ENCODE assay signal across 2 cellular contexts in the genomic region with DNA sequence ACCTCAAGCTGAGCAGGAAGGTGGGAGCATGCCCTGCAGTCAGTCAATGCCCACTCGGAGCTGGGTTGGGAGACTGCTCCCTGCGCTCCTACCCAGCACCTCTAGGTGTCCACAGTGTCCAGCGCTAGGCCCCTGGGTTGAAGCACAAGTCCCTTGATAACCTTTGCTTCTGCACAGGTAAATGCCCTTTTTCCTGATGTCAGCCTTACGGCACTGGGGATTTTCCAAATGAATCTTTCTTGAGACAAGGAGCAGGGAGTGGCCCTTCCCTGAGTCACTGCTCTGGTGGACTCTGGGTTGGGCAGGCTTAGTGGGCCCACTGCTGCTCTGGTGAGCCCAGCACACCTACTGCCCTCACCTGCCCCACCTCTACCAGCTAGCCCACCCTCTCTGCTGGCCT.
A peak's percentile ranks its signal among the peaks of the same experiment; 100 is the strongest.
TF ChIP-seq lines count a peak whose summit lies in the region.

No MANE protein-coding gene starts in this region.

TF ChIP-seq in IMR-90, 13 proteins besides CTCF, POLR2A, EP300 and RAD21:
- TF ChIP-seq MAFK (IDR thresholded peaks at IDR 0.05; ENCODE audit: low read depth, low read length) (no peak), NFE2L2 (IDR thresholded peaks at IDR 0.05; ENCODE audit: low read depth, low read length) (no peak), CHD1 (IDR thresholded peaks at IDR 0.05; ENCODE audit: low read depth, low read length) (no peak), RCOR1 (IDR thresholded peaks at IDR 0.05; ENCODE audit: insufficient replicate concordance, low read length) (no peak), MXI1 (IDR thresholded peaks at IDR 0.05; ENCODE audit: borderline replicate concordance, low read depth, low read length) (no peak), SMC3 (IDR thresholded peaks at IDR 0.05; ENCODE audit: low read depth, low read length) (no peak), FOS (IDR thresholded peaks at IDR 0.05; ENCODE audit: low read depth, low read length) (no peak), CEBPB (IDR thresholded peaks at IDR 0.05; ENCODE audit: low read depth, low read length) (no peak), BHLHE40 (IDR thresholded peaks at IDR 0.05; ENCODE audit: low read depth, low read length) (no peak), RFX5 (IDR thresholded peaks at IDR 0.05; ENCODE audit: low read depth, low read length) (no peak)
- TF ChIP-seq, protein P1, sequence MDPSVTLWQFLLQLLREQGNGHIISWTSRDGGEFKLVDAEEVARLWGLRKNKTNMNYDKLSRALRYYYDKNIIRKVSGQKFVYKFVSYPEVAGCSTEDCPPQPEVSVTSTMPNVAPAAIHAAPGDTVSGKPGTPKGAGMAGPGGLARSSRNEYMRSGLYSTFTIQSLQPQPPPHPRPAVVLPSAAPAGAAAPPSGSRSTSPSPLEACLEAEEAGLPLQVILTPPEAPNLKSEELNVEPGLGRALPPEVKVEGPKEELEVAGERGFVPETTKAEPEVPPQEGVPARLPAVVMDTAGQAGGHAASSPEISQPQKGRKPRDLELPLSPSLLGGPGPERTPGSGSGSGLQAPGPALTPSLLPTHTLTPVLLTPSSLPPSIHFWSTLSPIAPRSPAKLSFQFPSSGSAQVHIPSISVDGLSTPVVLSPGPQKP (IDR thresholded peaks at IDR 0.05; ENCODE audit: borderline replicate concordance, low read depth, low read length), result no peak
- TF ChIP-seq, protein P2, sequence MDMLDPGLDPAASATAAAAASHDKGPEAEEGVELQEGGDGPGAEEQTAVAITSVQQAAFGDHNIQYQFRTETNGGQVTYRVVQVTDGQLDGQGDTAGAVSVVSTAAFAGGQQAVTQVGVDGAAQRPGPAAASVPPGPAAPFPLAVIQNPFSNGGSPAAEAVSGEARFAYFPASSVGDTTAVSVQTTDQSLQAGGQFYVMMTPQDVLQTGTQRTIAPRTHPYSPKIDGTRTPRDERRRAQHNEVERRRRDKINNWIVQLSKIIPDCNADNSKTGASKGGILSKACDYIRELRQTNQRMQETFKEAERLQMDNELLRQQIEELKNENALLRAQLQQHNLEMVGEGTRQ (IDR thresholded peaks at IDR 0.05; ENCODE audit: low read depth, low read length), result no peak
TF ChIP-seq in IMR-90: peak in this region for 0.

TF ChIP-seq in HepG2, 621 proteins besides CTCF, POLR2A, EP300 and RAD21:
- TF ChIP-seq STAG1 (CRISPR knock-in tag; IDR thresholded peaks at IDR 0.05), result peak; percentile 71
- TF ChIP-seq ZNF3 (CRISPR knock-in tag; IDR thresholded peaks at IDR 0.05), result peak; percentile 53; the same call in 1 of the 2 replicates
- no peak for TF ChIP-seq ATF1 (CRISPR knock-in tag; IDR thresholded peaks at IDR 0.05)
- TF ChIP-seq, protein P3, sequence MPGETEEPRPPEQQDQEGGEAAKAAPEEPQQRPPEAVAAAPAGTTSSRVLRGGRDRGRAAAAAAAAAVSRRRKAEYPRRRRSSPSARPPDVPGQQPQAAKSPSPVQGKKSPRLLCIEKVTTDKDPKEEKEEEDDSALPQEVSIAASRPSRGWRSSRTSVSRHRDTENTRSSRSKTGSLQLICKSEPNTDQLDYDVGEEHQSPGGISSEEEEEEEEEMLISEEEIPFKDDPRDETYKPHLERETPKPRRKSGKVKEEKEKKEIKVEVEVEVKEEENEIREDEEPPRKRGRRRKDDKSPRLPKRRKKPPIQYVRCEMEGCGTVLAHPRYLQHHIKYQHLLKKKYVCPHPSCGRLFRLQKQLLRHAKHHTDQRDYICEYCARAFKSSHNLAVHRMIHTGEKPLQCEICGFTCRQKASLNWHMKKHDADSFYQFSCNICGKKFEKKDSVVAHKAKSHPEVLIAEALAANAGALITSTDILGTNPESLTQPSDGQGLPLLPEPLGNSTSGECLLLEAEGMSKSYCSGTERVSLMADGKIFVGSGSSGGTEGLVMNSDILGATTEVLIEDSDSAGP (CRISPR knock-in tag; IDR thresholded peaks at IDR 0.05; ENCODE audit: borderline replicate concordance), result 0 out of 2 replicates have a peak, but pooled peaks have one; percentile 22
- TF ChIP-seq RXRA (CRISPR knock-in tag; IDR thresholded peaks at IDR 0.05), result 0 out of 2 replicates have a peak, but pooled peaks have one; percentile 12
